Comparison of ENCODE assay signal across 14 cellular contexts in the genomic region with DNA sequence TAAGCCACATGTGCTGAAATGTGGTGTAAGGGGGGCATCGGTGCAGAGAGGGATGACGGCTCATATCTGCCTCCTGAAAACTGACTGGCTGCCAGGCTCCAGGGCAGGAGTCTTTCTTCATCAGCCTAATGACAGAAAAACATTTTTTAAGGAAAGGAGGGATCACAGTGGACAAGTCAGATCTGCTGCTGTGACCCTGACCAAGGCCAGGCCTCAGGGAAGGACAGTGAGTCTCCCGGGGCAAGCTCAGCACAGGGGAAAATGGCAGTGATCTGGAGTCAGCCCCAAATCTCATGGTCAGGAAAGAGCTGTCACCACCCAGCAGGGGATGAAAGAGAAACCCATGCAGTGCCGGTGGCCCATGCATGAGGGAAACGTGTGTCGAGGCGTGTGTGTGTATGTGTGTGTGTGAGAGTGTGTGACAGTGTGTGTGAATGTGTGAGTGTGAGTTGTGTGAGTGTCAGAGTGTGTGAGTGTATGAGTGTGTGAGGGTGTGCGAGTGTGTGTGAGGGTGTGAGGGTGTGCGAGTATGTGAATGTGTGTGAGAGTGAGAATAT.
DNase-seq lines count a peak whose midpoint lies in the region; ATAC-seq, FAIRE-seq and TF ChIP-seq lines count a peak whose summit lies in the region.
"Had no signal": no experiment of that assay in that cellular context is flagged by ENCODE, and none has a peak within 500 bp of the region (broad histone marks: within the 10 kb centered on the region; RNA-seq: fewer than 3 reads in every experiment).

No MANE protein-coding gene starts in this region.

- H3K9me3 ChIP-seq in GM12878 (replicated peaks; ENCODE audit: control insufficient read depth, insufficient read depth, low read length) (no peaks in the 10 kb centered on the region), liver (ENCODE audit: control insufficient read depth in 4 of 4, low read length in 3 of 4) (no peaks in the 10 kb centered on the region), upper lobe of right lung (no peaks in the 10 kb centered on the region), Karpas-422 (ENCODE audit: low read length) (no peaks in the 10 kb centered on the region)
- H3K9me3 ChIP-seq: HAP-1 had no signal

- H3K4me2 ChIP-seq in GM12878 (ENCODE audit: control insufficient read depth, insufficient read depth) (no peak overlapping the region), Karpas-422 (ENCODE audit: low read depth, low read length, poor library complexity, severe bottlenecking) (no peak overlapping the region)

- TF ChIP-seq RAD21 in GM12878 (IDR thresholded peaks at IDR 0.05; ENCODE audit: insufficient read depth, low read depth, low read length) (no peak), liver (IDR thresholded peaks at IDR 0.05) (no peak)

- DNase-seq in RWPE1 (ENCODE audit: low spot score): no peak
- no peak for DNase-seq in GM12878 (ENCODE audit: low read depth, low spot score)
- DNase-seq in upper lobe of right lung: peak; percentile 29
- DNase-seq in GM13977 (ENCODE audit: low spot score): no peak
- DNase-seq in NCI-H2171 (lab: John Stamatoyannopoulos, UW): no peak
- no peak for DNase-seq in Karpas-422
- DNase-seq: AML-193, DND-41, NCI-H1105, NCI-H510A, NCI-H774, OCI-M1 had no signal

- H3K9ac ChIP-seq in GM12878 (ENCODE audit: control insufficient read depth, insufficient read depth, low read length): no peak overlapping the region
- H3K9ac ChIP-seq in liver (ENCODE audit: low read depth in 1 of 2, low read length in 2 of 2): no peak overlapping the region
- H3K9ac ChIP-seq in Karpas-422 (ENCODE audit: low read length): no peak overlapping the region

- H3K4me3 ChIP-seq in GM12878 (no peak overlapping the region), liver (ENCODE audit: low read depth in 1 of 3, low read length in 3 of 3) (no peak overlapping the region), upper lobe of right lung (no peak overlapping the region), Karpas-422 (ENCODE audit: low read length) (no peak overlapping the region)
- H3K4me3 ChIP-seq: HAP-1 had no signal

- H2AFZ ChIP-seq in GM12878 (ENCODE audit: control insufficient read depth, low read depth, low read length) (no peak overlapping the region), Karpas-422 (ENCODE audit: low read length) (no peak overlapping the region)

- RAD21 ChIA-PET in GM12878 (lab: Charles Lee; ENCODE audit: unreplicated experiment): no interaction called here

- CTCF ChIA-PET in RWPE1 (lab: Yijun Ruan, JAX) (no interaction called here), GM12878 (lab: Yijun Ruan, JAX) (no interaction called here)

- H3K27me3 ChIP-seq in GM12878 (replicated peaks in 1 of 2; ENCODE audit: control insufficient read depth in 2 of 2, insufficient read depth in 2 of 2, low read length in 1 of 2) (peaks cover 0 to 2% of the 10 kb centered on the region in 2 experiments; a peak in 1 of 4 replicates), liver (ENCODE audit: control insufficient read depth in 4 of 4, insufficient read depth in 4 of 4, low read length in 3 of 4) (no peaks in the 10 kb centered on the region), upper lobe of right lung (no peaks in the 10 kb centered on the region), Karpas-422 (ENCODE audit: low read length) (no peaks in the 10 kb centered on the region)

- in situ Hi-C loops in GM12878 (cut with MboI) (no loop called here), GM13977 (cut with MboI; ENCODE audit: low pct_unique_long_range_greater_than_20kb, low sequenced_read_pairs, unreplicated experiment) (no loop called here)

- intact Hi-C loops in GM12878 (cut with micrococcal nuclease; ENCODE audit: unreplicated experiment): no loop called here
- intact Hi-C loops in upper lobe of right lung (cut with DNase I): no loop called here

- TF ChIP-seq CTCF in RWPE1 (conservative IDR thresholded peaks at IDR 0.05; ENCODE audit: low read depth) (no peak), GM12878 (IDR thresholded peaks at IDR 0.05 in 2 of 3, conservative IDR thresholded peaks at IDR 0.05 in 1 of 3; ENCODE audit: control insufficient read depth in 2 of 3, extremely low read depth in 1 of 3, insufficient read depth in 1 of 3, low read depth in 3 of 3, low read length in 3 of 3) (no peak), liver (IDR thresholded peaks at IDR 0.05; ENCODE audit: low read depth, low read length, missing input control) (no peak), upper lobe of right lung (IDR thresholded peaks at IDR 0.05) (no peak), GM13977 (IDR thresholded peaks at IDR 0.05; ENCODE audit: extremely low read depth, insufficient read depth, missing control alignments) (no peak)

- no peak for TF ChIP-seq POLR2A in GM12878 (IDR thresholded peaks at IDR 0.05; ENCODE audit: low read depth, low read length)

- H4K20me1 ChIP-seq in GM12878 (ENCODE audit: control insufficient read depth, insufficient read depth): no peaks in the 10 kb centered on the region
- H4K20me1 ChIP-seq in Karpas-422 (ENCODE audit: insufficient read depth, low read depth, low read length): no peaks in the 10 kb centered on the region

- no peaks in the 10 kb centered on the region for H3K4me1 ChIP-seq in GM12878 (ENCODE audit: control insufficient read depth, insufficient read depth, low read length)
- peaks cover 15 to 56% (median 37%) of the 10 kb centered on the region in 4 donors for H3K4me1 ChIP-seq in liver (ENCODE audit: control insufficient read depth in 4 of 4, insufficient read depth in 4 of 4, low read length in 3 of 4)
- no peaks in the 10 kb centered on the region for H3K4me1 ChIP-seq in upper lobe of right lung
- no peaks in the 10 kb centered on the region for H3K4me1 ChIP-seq in Karpas-422 (ENCODE audit: low read length)
- H3K4me1 ChIP-seq: HAP-1 had no signal

- SMC1A ChIA-PET in GM12878 (lab: Charles Lee; ENCODE audit: uncharacterized antibody, unreplicated experiment): no interaction called here

- 30% methylated on average over 9 of the region's 9 CpGs for WGBS in GM12878 (ENCODE audit: insufficient coverage, insufficient replicate concordance, low lambda C conversion rate, missing lambda C conversion rate)
- 65% methylated on average over 9 of the region's 9 CpGs for WGBS in liver

- no peak for FAIRE-seq in GM12878 (lab: Jason Lieb, UNC)

- ATAC-seq in GM12878 (no peak), upper lobe of right lung (no peak)

- no peaks in the 10 kb centered on the region for H3K36me3 ChIP-seq in GM12878 (ENCODE audit: control insufficient read depth in 2 of 2, insufficient read depth in 2 of 2, low read length in 1 of 2)
- H3K36me3 ChIP-seq in liver (ENCODE audit: control insufficient read depth in 4 of 4, insufficient read depth in 3 of 4, low read depth in 1 of 4, low read length in 3 of 4): no peaks in the 10 kb centered on the region
- H3K36me3 ChIP-seq in upper lobe of right lung: no peaks in the 10 kb centered on the region
- no peaks in the 10 kb centered on the region for H3K36me3 ChIP-seq in Karpas-422 (ENCODE audit: insufficient read depth, low read length)
- H3K36me3 ChIP-seq: HAP-1 had no signal

- H3K9me2 ChIP-seq in Karpas-422 (replicated peaks; ENCODE audit: insufficient read depth, low read length): no peaks in the 10 kb centered on the region

- POLR2A ChIA-PET in RWPE1 (lab: Yijun Ruan, JAX; ENCODE audit: low non-redundant PET): no interaction called here
- POLR2A ChIA-PET in GM12878 (lab: Charles Lee): no interaction called here

- H3K27ac ChIP-seq in RWPE1: peak overlapping the region; percentile 15; the same call in 1 of the 2 replicates
- no peak overlapping the region for H3K27ac ChIP-seq in GM12878 (ENCODE audit: control insufficient read depth, insufficient read depth)
- peak overlapping the region; percentile 89 to 95 for H3K27ac ChIP-seq in liver (ENCODE audit: low read depth in 1 of 2, low read length in 2 of 2)
- H3K27ac ChIP-seq in upper lobe of right lung: no peak overlapping the region
- no peak overlapping the region for H3K27ac ChIP-seq in Karpas-422 (ENCODE audit: low read length)

- H3K79me2 ChIP-seq in GM12878 (ENCODE audit: control insufficient read depth, insufficient read depth, low read length) (no peaks in the 10 kb centered on the region), Karpas-422 (ENCODE audit: low read length) (no peaks in the 10 kb centered on the region)

- BruUV-seq in GM12878 (replicated peaks; lab: Mats Ljungman, UMichigan): no TSS peak

- no peak for TF ChIP-seq EP300 in GM12878 (IDR thresholded peaks at IDR 0.05; ENCODE audit: borderline replicate concordance in 1 of 2, control insufficient read depth in 1 of 2, low read depth in 2 of 2, low read length in 2 of 2)

TF ChIP-seq in GM12878, 131 proteins besides CTCF, POLR2A, EP300 and RAD21 (continues in another document):
- TF ChIP-seq CREB1 (IDR thresholded peaks at IDR 0.05; ENCODE audit: low read depth) (no peak), GATAD2B (conservative IDR thresholded peaks at IDR 0.05; ENCODE audit: low read depth) (no peak), BHLHE40 (IDR thresholded peaks at IDR 0.05; ENCODE audit: borderline replicate concordance in 1 of 2, low read depth in 2 of 2, low read length in 1 of 2) (no peak)
- TF ChIP-seq, protein P1, sequence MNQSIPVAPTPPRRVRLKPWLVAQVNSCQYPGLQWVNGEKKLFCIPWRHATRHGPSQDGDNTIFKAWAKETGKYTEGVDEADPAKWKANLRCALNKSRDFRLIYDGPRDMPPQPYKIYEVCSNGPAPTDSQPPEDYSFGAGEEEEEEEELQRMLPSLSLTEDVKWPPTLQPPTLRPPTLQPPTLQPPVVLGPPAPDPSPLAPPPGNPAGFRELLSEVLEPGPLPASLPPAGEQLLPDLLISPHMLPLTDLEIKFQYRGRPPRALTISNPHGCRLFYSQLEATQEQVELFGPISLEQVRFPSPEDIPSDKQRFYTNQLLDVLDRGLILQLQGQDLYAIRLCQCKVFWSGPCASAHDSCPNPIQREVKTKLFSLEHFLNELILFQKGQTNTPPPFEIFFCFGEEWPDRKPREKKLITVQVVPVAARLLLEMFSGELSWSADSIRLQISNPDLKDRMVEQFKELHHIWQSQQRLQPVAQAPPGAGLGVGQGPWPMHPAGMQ (IDR thresholded peaks at IDR 0.05; ENCODE audit: borderline replicate concordance): no peak

TF ChIP-seq in liver, 16 proteins besides CTCF, POLR2A, EP300 and RAD21 (continues in another document):
- TF ChIP-seq RXRA (IDR thresholded peaks at IDR 0.05) (no peak), YY1 (IDR thresholded peaks at IDR 0.05) (no peak)

Comparison
In these comparisons a context has a peak if more than half of its experiments do, and no peak if none do; other contexts are left out.
1. H3K27ac ChIP-seq: peak in RWPE1 (single experiment) and liver (2 of 2); none in GM12878 (single experiment), upper lobe of right lung (single experiment) and Karpas-422 (single experiment).